In the genomic region with DNA sequence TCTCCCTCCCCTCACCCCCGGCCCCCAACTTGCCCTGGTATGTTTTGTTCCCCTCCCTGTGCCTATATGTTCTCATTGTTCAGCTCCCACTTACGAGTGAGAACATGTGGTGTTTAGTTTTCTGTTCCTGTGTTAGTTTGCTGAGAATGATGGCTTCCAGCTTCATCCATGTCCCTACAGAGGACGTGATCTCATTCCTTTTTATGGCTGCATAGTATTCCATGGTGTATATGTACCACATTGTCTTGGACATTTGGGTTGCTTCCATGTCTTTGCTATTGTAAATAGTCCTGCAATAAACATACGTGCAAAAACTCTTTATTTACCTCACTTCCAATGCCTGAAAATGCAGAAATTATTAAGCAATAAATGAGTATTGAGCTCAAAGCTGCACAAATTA, we compare ENCODE assay signal across 8 cellular contexts.
DNase-seq lines count a peak whose midpoint lies in the region; ATAC-seq, FAIRE-seq and TF ChIP-seq lines count a peak whose summit lies in the region.
"Not testable (repeated sequence)": the region's sequence is repeated elsewhere in the genome, so short reads cannot be mapped to it uniquely, and the experiment has no call there.

No MANE protein-coding gene starts in this region.

- H2AFZ ChIP-seq in K562 (ENCODE audit: low read depth, low read length) = not testable (repeated sequence)

- H3K27me3 Mint-ChIP-seq in brain; MCF 10A (ENCODE audit: insufficient read depth, unreplicated experiment): not testable (repeated sequence)

- not testable (repeated sequence) for TF ChIP-seq CTCF in HEK293 (tag by site-specific recombination; IDR thresholded peaks at IDR 0.05); RWPE2 (IDR thresholded peaks at IDR 0.05; ENCODE audit: poor library complexity, severe bottlenecking); K562 (IDR thresholded peaks at IDR 0.05 in 2 of 3, conservative IDR thresholded peaks at IDR 0.05 in 1 of 3; ENCODE audit: insufficient read depth in 2 of 3, low read depth in 1 of 3, low read length in 3 of 3); brain (conservative IDR thresholded peaks at IDR 0.05); MCF 10A (IDR thresholded peaks at IDR 0.05; ENCODE audit: unreplicated experiment); psoas muscle (IDR thresholded peaks at IDR 0.05)

- H3K9me3 ChIP-seq in HEK293 (ENCODE audit: control insufficient read depth, insufficient read depth, low read depth, low read length); RWPE2 (ENCODE audit: severe bottlenecking); K562 (replicated peaks; ENCODE audit: control insufficient read depth, insufficient read depth, low read depth, low read length); psoas muscle: not testable (repeated sequence)

- H3K36me3 Mint-ChIP-seq in brain (peaks cover 83% of the 10 kb centered on the region), MCF 10A (ENCODE audit: insufficient read depth, unreplicated experiment) (peaks cover 72% of the 10 kb centered on the region)

- H3K27ac Mint-ChIP-seq in brain (peak overlapping the region in 3 of 5 experiments; percentile 42 to 70 (median 53)), MCF 10A (ENCODE audit: low read depth, unreplicated experiment) (peak overlapping the region; percentile 21)

- not testable (repeated sequence) for H3K4me3 ChIP-seq in HEK293 (ENCODE audit: low read depth, low read length); RWPE2 (ENCODE audit: severe bottlenecking); K562; psoas muscle

- H3K4me1 Mint-ChIP-seq in brain = peaks cover 23% of the 10 kb centered on the region
- H3K4me1 Mint-ChIP-seq in MCF 10A (ENCODE audit: insufficient read depth, unreplicated experiment) = peaks cover 11% of the 10 kb centered on the region

- intact Hi-C loops in K562 (cut with micrococcal nuclease); MCF 10A (cut with micrococcal nuclease): not testable (repeated sequence)
- intact Hi-C loops in psoas muscle (cut with DNase I) = loop anchor here in 1 of 2 donors (5.0 to 10.0 kb wide), 2 partner anchors 81 to 148 kb away; no protein-coding TSS in a partner anchor

- not testable (repeated sequence) for H3K27me3 ChIP-seq in RWPE2 (ENCODE audit: insufficient read depth, poor library complexity, severe bottlenecking); K562 (ENCODE audit: control insufficient read depth in 2 of 2, insufficient read depth in 2 of 2, low read length in 2 of 2); psoas muscle (ENCODE audit: insufficient read depth in 3 of 3, low read length in 2 of 3)

- TF ChIP-seq EP300 in K562 (IDR thresholded peaks at IDR 0.05; ENCODE audit: low read length) = not testable (repeated sequence)

- TF ChIP-seq POLR2A in K562 (conservative IDR thresholded peaks at IDR 0.05) = not testable (repeated sequence)

- 34% methylated on average over 4 of the region's 4 CpGs for WGBS in K562 (ENCODE audit: insufficient coverage, low coverage, missing lambda C conversion rate)
- 94 to 97% (median 95%) methylated on average over 4 of the region's 4 CpGs for WGBS in psoas muscle, 3 donors

- H3K36me3 ChIP-seq in HEK293 (ENCODE audit: control insufficient read depth in 2 of 2, insufficient read depth in 1 of 2, low read length in 2 of 2) (peaks cover 0 to 91% of the 10 kb centered on the region in 2 experiments; a peak in 1 of 3 replicates), RWPE2 (ENCODE audit: low read depth) (peaks cover 83% of the 10 kb centered on the region), K562 (ENCODE audit: control insufficient read depth, insufficient read depth, low read length) (peaks cover 57% of the 10 kb centered on the region), psoas muscle (ENCODE audit: insufficient read depth in 1 of 2, low read depth in 1 of 2) (peaks cover 11 to 90% of the 10 kb centered on the region in 2 donors)

- H3K9me3 Mint-ChIP-seq in brain; MCF 10A (ENCODE audit: unreplicated experiment): not testable (repeated sequence)

- in situ Hi-C loops in K562 (cut with MboI) = not testable (repeated sequence)

- H3K4me3 Mint-ChIP-seq in brain = peak overlapping the region in 1 of 5 experiments; percentile 26
- not testable (repeated sequence) for H3K4me3 Mint-ChIP-seq in MCF 10A (ENCODE audit: unreplicated experiment)

- FAIRE-seq in K562 (lab: Jason Lieb, UNC) = not testable (repeated sequence)

- CTCF ChIA-PET in HEK293 (lab: Yijun Ruan, JAX); K562 (lab: Yijun Ruan, JAX; ENCODE audit: low intra/inter-chr PET ratio): not testable (repeated sequence)
- CTCF ChIA-PET in MCF 10A (lab: Yijun Ruan, JAX) = interaction anchor here (0.6 to 6.1 kb wide), 6 partner anchors 8 to 231 kb away, joined by 4 to 64 read pairs (median 6); no protein-coding TSS in a partner anchor

- not testable (repeated sequence) for H4K20me1 ChIP-seq in K562 (replicated peaks; ENCODE audit: control insufficient read depth, insufficient read depth, low read length)

- H3K79me2 ChIP-seq in K562 (ENCODE audit: control insufficient read depth, insufficient read depth, low read length) = not testable (repeated sequence)

- TF ChIP-seq RAD21 in K562 (CRISPR knock-in tag; conservative IDR thresholded peaks at IDR 0.05 in 1 of 2, IDR thresholded peaks at IDR 0.05 in 1 of 2) = not testable (repeated sequence)

- not testable (repeated sequence) for BruUV-seq in K562 (replicated peaks; lab: Mats Ljungman, UMichigan); MCF 10A (replicated peaks; lab: Mats Ljungman, UMichigan)

- H3K9ac ChIP-seq in K562 (ENCODE audit: insufficient read depth in 1 of 2, low read depth in 2 of 2, low read length in 2 of 2) = not testable (repeated sequence)

- not testable (repeated sequence) for H3K9me1 ChIP-seq in K562 (ENCODE audit: control insufficient read depth, insufficient read depth, low read length)

- H3K4me2 ChIP-seq in K562 (ENCODE audit: insufficient read depth, low read length) = not testable (repeated sequence)

- ATAC-seq in RWPE2 (ENCODE audit: low read depth); SK-N-SH treated with all-trans-retinoic acid at 6 μM for 48 hours; K562; psoas muscle: not testable (repeated sequence)

- DNase-seq in RWPE2 (ENCODE audit: low spot score); K562 (ENCODE audit: extremely low read depth in 1 of 4, low spot score in 3 of 4); MCF 10A (ENCODE audit: unreplicated experiment); epithelial cell of prostate (ENCODE audit: low read depth, low spot score); psoas muscle: not testable (repeated sequence)

- not testable (repeated sequence) for H3K27ac ChIP-seq in HEK293 (ENCODE audit: extremely low read depth, low read depth, low read length); K562 (ENCODE audit: extremely low read depth, low read depth, low read length)
- H3K27ac ChIP-seq in RWPE2 (ENCODE audit: poor library complexity, severe bottlenecking) = peak overlapping the region; percentile 90
- H3K27ac ChIP-seq in epithelial cell of prostate = peak overlapping the region; percentile 94
- peak overlapping the region; percentile 78 for H3K27ac ChIP-seq in psoas muscle

- POLR2A ChIA-PET in HEK293 (lab: Yijun Ruan, JAX); K562 (lab: Yijun Ruan, JAX): not testable (repeated sequence)
- POLR2A ChIA-PET in MCF 10A (lab: Yijun Ruan, JAX) = interaction anchor here (0.7 to 1.6 kb wide), 3 partner anchors 11 to 223 kb away, joined by 3 to 6 read pairs (median 3); no protein-coding TSS in a partner anchor

- not testable (repeated sequence) for H3K4me1 ChIP-seq in HEK293 (ENCODE audit: control insufficient read depth, insufficient read depth, low read length); K562 (replicated peaks in 1 of 2; ENCODE audit: control insufficient read depth in 2 of 2, insufficient read depth in 2 of 2, low read length in 2 of 2)
- H3K4me1 ChIP-seq in RWPE2 (ENCODE audit: insufficient read depth, poor library complexity, severe bottlenecking) (peaks cover 14% of the 10 kb centered on the region), psoas muscle (peaks cover 47% of the 10 kb centered on the region)

TF ChIP-seq in SK-N-SH treated with all-trans-retinoic acid at 6 μM for 48 hours, 23 proteins besides CTCF, POLR2A, EP300 and RAD21:
- TF ChIP-seq ZNF8 (CRISPR knock-in tag; IDR thresholded peaks at IDR 0.05) = peak; percentile 63
TF ChIP-seq in SK-N-SH treated with all-trans-retinoic acid at 6 μM for 48 hours: peak in this region for 1; not testable (repeated sequence) for 22.

TF ChIP-seq in K562, 482 proteins besides CTCF, POLR2A, EP300 and RAD21:
- TF ChIP-seq ZNF146 (CRISPR knock-in tag; IDR thresholded peaks at IDR 0.05; ENCODE audit: unreplicated experiment) = peak; percentile 79
